25 cellular contexts compared by ENCODE assay signal in the genomic region with DNA sequence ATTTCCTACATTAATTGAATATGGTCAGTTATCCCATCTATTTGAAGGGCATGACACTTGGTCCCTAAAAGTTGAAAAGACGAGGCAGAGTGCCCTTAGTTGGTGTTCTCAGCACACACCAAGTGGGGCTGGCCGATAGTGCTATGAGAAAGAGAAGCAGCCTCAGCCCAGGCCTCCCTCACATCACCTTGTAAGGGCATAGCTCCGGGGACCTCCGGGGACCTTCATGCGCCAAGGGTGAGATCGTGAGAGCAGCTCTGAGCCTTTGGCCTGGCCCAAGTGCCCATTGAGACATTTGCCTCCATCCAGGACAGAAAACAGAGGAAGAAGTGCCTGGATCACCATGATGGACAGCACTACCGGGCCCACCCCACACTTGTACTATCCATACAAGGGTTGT.
"Had no signal": no experiment of that assay in that cellular context is flagged by ENCODE, and none has a peak within 500 bp of the region (broad histone marks: within the 10 kb centered on the region; RNA-seq: fewer than 3 reads in every experiment).

No MANE protein-coding gene starts in this region.

- H2AFZ ChIP-seq: PC-9 had no signal

- ATAC-seq: activated CD4-positive, alpha-beta T cell treated with anti-CD3 and anti-CD28 coated beads for 36 hours; activated T-helper 17 cell treated with anti-CD3 and anti-CD28 coated beads, Interleukin-2, amount 50 U/mL, for 72 hours; T-cell had no signal

- H3K27ac ChIP-seq: PC-9, SK-N-MC, VCaP had no signal

- H3K4me3 Mint-ChIP-seq: activated CD4-positive, alpha-beta memory T cell treated with anti-CD3 and anti-CD28 coated beads, Interleukin-2, amount 10 ng/mL, durations not matched to agents 7 days and 5 days; activated CD4-positive, alpha-beta T cell treated with anti-CD3 and anti-CD28 coated beads for 36 hours; activated naive CD4-positive, alpha-beta T cell treated with anti-CD3 and anti-CD28 coated beads for 36 hours; activated naive CD8-positive, alpha-beta T cell; activated T-helper 17 cell treated with anti-CD3 and anti-CD28 coated beads, Interleukin-2, amount 50 U/mL, for 72 hours; T-cell had no signal

- H3K9me3 Mint-ChIP-seq: activated CD4-positive, alpha-beta memory T cell treated with anti-CD3 and anti-CD28 coated beads, Interleukin-2, amount 10 ng/mL, durations not matched to agents 7 days and 5 days; activated naive CD4-positive, alpha-beta T cell treated with anti-CD3 and anti-CD28 coated beads for 36 hours; activated T-helper 17 cell treated with anti-CD3 and anti-CD28 coated beads, Interleukin-2, amount 50 U/mL, for 72 hours; T-cell had no signal

- H3K4me1 Mint-ChIP-seq: activated CD4-positive, alpha-beta memory T cell treated with anti-CD3 and anti-CD28 coated beads, Interleukin-2, amount 10 ng/mL, durations not matched to agents 7 days and 5 days; activated CD4-positive, alpha-beta T cell treated with anti-CD3 and anti-CD28 coated beads for 36 hours; activated T-helper 17 cell treated with anti-CD3 and anti-CD28 coated beads, Interleukin-2, amount 50 U/mL, for 72 hours; T-cell had no signal

- H3K4me2 ChIP-seq: PC-9 had no signal

- H3K4me3 ChIP-seq: PC-9, SK-N-MC had no signal

- H3K27me3 Mint-ChIP-seq: activated CD4-positive, alpha-beta memory T cell treated with anti-CD3 and anti-CD28 coated beads, Interleukin-2, amount 10 ng/mL, durations not matched to agents 7 days and 5 days; activated naive CD8-positive, alpha-beta T cell had no signal

- DNase-seq: activated CD4-positive, alpha-beta memory T cell treated with anti-CD3 and anti-CD28 coated beads, Interleukin-2, amount 10 ng/mL, durations not matched to agents 7 days and 5 days; activated CD4-positive, alpha-beta T cell treated with anti-CD3 and anti-CD28 coated beads for 36 hours; activated CD4-positive, alpha-beta T cell treated with anti-CD3 and anti-CD28 coated beads, Interleukin-2, amount 50 U/mL, for 1 hour; activated gamma-delta T cell; activated naive CD4-positive, alpha-beta T cell treated with anti-CD3 and anti-CD28 coated beads for 36 hours; activated T-cell treated with anti-CD3 and anti-CD28 coated beads for 4 hours; activated T-cell treated with anti-CD3 and anti-CD28 coated beads, Interleukin-2, amount 50 U/mL, for 48 hours; amygdala; IMR-90; Kasumi-1; KBM-7; NCI-H1105 treated with DMSO at 0.1 percent for 48 hours; NCI-H1436 treated with DMSO at 0.1 percent for 48 hours; NCI-H187; NCI-H2081 treated with DMSO at 0.1 percent for 48 hours; NCI-H446; NCI-H524; PC-9; T-cell; T-helper 2 cell; T1000 had no signal

- H3K36me3 Mint-ChIP-seq: activated naive CD8-positive, alpha-beta T cell; T-cell had no signal

- H3K27ac Mint-ChIP-seq: activated CD4-positive, alpha-beta memory T cell treated with anti-CD3 and anti-CD28 coated beads, Interleukin-2, amount 10 ng/mL, durations not matched to agents 7 days and 5 days; activated CD4-positive, alpha-beta T cell treated with anti-CD3 and anti-CD28 coated beads for 36 hours; activated naive CD4-positive, alpha-beta T cell treated with anti-CD3 and anti-CD28 coated beads for 36 hours; activated naive CD8-positive, alpha-beta T cell; activated T-helper 17 cell treated with anti-CD3 and anti-CD28 coated beads, Interleukin-2, amount 50 U/mL, for 72 hours; T-cell had no signal
